ENCODE assay signal across 8 cellular contexts in the genomic region with DNA sequence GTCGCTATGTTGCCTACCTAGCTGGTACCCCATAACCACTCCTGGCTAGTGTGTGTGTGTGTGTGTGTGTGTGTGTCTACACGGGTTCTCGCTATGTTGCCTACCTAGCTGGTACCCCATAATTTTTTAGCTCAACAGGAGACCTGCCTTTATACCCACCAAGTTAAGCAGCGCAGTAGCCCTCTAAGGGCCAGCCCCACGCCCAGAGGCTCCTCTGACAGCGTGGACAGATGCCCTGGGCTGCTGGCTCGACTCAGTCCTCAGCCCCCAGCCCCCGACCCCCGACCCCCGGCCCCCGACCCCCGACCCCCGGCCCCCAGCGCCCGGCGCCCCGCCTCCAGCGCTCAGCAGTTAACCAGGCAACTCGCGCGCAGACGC. TPM values are rescaled to one million over a fixed set of nuclear protein-coding genes. Genes with fewer than 3 reads are reported as not detected.
DNase-seq lines count a peak whose midpoint lies in the region; ATAC-seq, FAIRE-seq and TF ChIP-seq lines count a peak whose summit lies in the region.

No MANE protein-coding gene starts in this region.

- DNase-seq in AG04450 (ENCODE audit: low read depth, low spot score), result no peak
- DNase-seq in SJCRH30, result no peak
- no peak for DNase-seq in fibroblast of villous mesenchyme (ENCODE audit: low read depth)
- DNase-seq in retinal pigment epithelial cell (ENCODE audit: low read depth), result no peak
- no peak for DNase-seq in D721Med (ENCODE audit: insufficient read length, low spot score)
- DNase-seq in adrenal gland, result no peak

- peaks cover 3% of the 10 kb centered on the region; the same call in 1 of the 2 replicates for H3K36me3 ChIP-seq in SJCRH30
- H3K36me3 ChIP-seq in adrenal gland (replicated peaks in 1 of 2), result peaks cover 0 to 5% of the 10 kb centered on the region in 2 donors

- no peak for FAIRE-seq in D721Med (lab: Jason Lieb, UNC)

- TF ChIP-seq POLR2A in adrenal gland (IDR thresholded peaks at IDR 0.05), result no peak

- H3K4me3 ChIP-seq in AG04450 (ENCODE audit: low read depth, low read length), result peak overlapping the region; percentile 66
- H3K4me3 ChIP-seq in SJCRH30, result peak overlapping the region; percentile 90
- H3K4me3 ChIP-seq in fibroblast of villous mesenchyme (ENCODE audit: low read depth, low read length), result peak overlapping the region; percentile 86
- peak overlapping the region; percentile 76 for H3K4me3 ChIP-seq in retinal pigment epithelial cell (ENCODE audit: low read length)
- H3K4me3 ChIP-seq in adrenal gland, result peak overlapping the region in 2 of 4 donors; percentile 82 to 98

- intact Hi-C loops in adrenal gland (cut with DNase I), result loop anchor here in 1 of 2 donors (5.0 kb wide), 1 partner anchor 227 kb away; no protein-coding TSS in a partner anchor

- H3K4me1 ChIP-seq in SJCRH30 (peaks cover 8% of the 10 kb centered on the region), adrenal gland (replicated peaks in 1 of 2) (peaks cover 0 to 31% of the 10 kb centered on the region in 2 donors)

- ATAC-seq in GM21723 (IDR thresholded peaks at IDR 0.05; ENCODE audit: unreplicated experiment) (peak; percentile 25), HG02571 (IDR thresholded peaks at IDR 0.05; ENCODE audit: unreplicated experiment) (no peak)

- 0 to 6% (median 1%) methylated on average over 1 to 22 of the region's 22 CpGs for WGBS in adrenal gland, 4 donors

- H3K27me3 ChIP-seq in AG04450 (ENCODE audit: control insufficient read depth, insufficient read depth, low read length), result no peaks in the 10 kb centered on the region
- H3K27me3 ChIP-seq in SJCRH30, result no peaks in the 10 kb centered on the region
- H3K27me3 ChIP-seq in adrenal gland, result no peaks in the 10 kb centered on the region

- CTCF ChIA-PET in AG04450 (lab: Charles Lee), result interaction anchor here (0.6 kb wide), 1 partner anchor 83 kb away, joined by 4 read pairs; no protein-coding TSS in a partner anchor

- no peaks in the 10 kb centered on the region; the same call in 1 of the 2 replicates for H3K9me3 ChIP-seq in AG04450 (ENCODE audit: control insufficient read depth, insufficient read depth, low read length)
- H3K9me3 ChIP-seq in SJCRH30 (replicated peaks), result no peaks in the 10 kb centered on the region
- H3K9me3 ChIP-seq in adrenal gland (replicated peaks in 1 of 3), result no peaks in the 10 kb centered on the region

- TF ChIP-seq CTCF in AG04450 (IDR thresholded peaks at IDR 0.05; ENCODE audit: low read depth, low read length) (no peak), fibroblast of villous mesenchyme (IDR thresholded peaks at IDR 0.05; ENCODE audit: insufficient read depth, low read depth, low read length) (no peak), retinal pigment epithelial cell (conservative IDR thresholded peaks at IDR 0.05; ENCODE audit: low read depth, low read length) (no peak), D721Med (IDR thresholded peaks at IDR 0.05; ENCODE audit: insufficient read depth, missing control alignments) (no peak), adrenal gland (IDR thresholded peaks at IDR 0.05) (no peak)

- POLR2A ChIA-PET in AG04450 (lab: Yijun Ruan, JAX), result interaction anchor here (0.6 to 2.6 kb wide), 6 partner anchors 41 to 222 kb away, joined by 3 to 15 read pairs (median 3); a partner anchor contains a TSS

- H3K27ac ChIP-seq in AG04450 (ENCODE audit: low read depth, low read length), result no peak overlapping the region
- H3K27ac ChIP-seq in SJCRH30, result no peak overlapping the region; the same call in 1 of the 2 replicates
- peak overlapping the region in 2 of 5 donors; percentile 89 to 95 for H3K27ac ChIP-seq in adrenal gland

RNA-seq across cellular contexts. Expression of a gene that starts 0.3 kb away (rescaled TPM):
- polyA plus RNA-seq in AG04450 (2011; rRNA removed) (39.6 and 41.4 TPM in 2 replicates), adrenal gland (10 to 100 TPM; 18.1 to 33.8 (median 24.9) TPM)
- 9.1 and 12.2 TPM in 2 replicates for polyA minus RNA-seq in AG04450 (2011; rRNA and poly(A)+ RNA removed)
- 22.6 and 22.7 TPM in 2 replicates for total RNA-seq in SJCRH30 (2014; rRNA removed; shearing (Covaris generic))
- total RNA-seq in fibroblast of villous mesenchyme (59.6 and 74.3 TPM in 2 replicates), adrenal gland (10 to 100 TPM; 25.1 to 52.9 (median 46.2) TPM)

RNA-seq across cellular contexts. Expression of a gene that starts 22.1 kb away (rescaled TPM):
- not detected in 2 replicates for polyA plus RNA-seq in AG04450 (2011; rRNA removed)
- polyA minus RNA-seq in AG04450 (2011; rRNA and poly(A)+ RNA removed), result not detected in 2 replicates
- not detected in 2 replicates for total RNA-seq in SJCRH30 (2014; rRNA removed; shearing (Covaris generic))
- total RNA-seq in fibroblast of villous mesenchyme, result not detected in 2 replicates
- not detected for total RNA-seq in adrenal gland
- polyA plus RNA-seq in adrenal gland, result under 1 TPM in 1 of 3 donors, not detected in 2; 0.07 TPM

RNA-seq across cellular contexts. Expression of a gene that starts 32.2 kb away (rescaled TPM):
- polyA plus RNA-seq in AG04450 (2011; rRNA removed) (not detected in 2 replicates), adrenal gland (not detected)
- polyA minus RNA-seq in AG04450 (2011; rRNA and poly(A)+ RNA removed), result not detected in 2 replicates
- total RNA-seq in SJCRH30 (2014; rRNA removed; shearing (Covaris generic)), result not detected in 2 replicates
- total RNA-seq in fibroblast of villous mesenchyme (not detected in 2 replicates), adrenal gland (not detected)

RNA-seq across cellular contexts. Expression of a gene that starts 53.6 kb away (rescaled TPM):
- polyA plus RNA-seq in AG04450 (2011; rRNA removed), result 45.2 and 53.9 TPM in 2 replicates
- 17.5 and 20.4 TPM in 2 replicates for polyA minus RNA-seq in AG04450 (2011; rRNA and poly(A)+ RNA removed)
- total RNA-seq in SJCRH30 (2014; rRNA removed; shearing (Covaris generic)), result 32.3 and 35.9 TPM in 2 replicates
- 25.4 and 43.2 TPM in 2 replicates for total RNA-seq in fibroblast of villous mesenchyme
- total RNA-seq in adrenal gland, result 10 to 100 TPM; 29.1 to 69.6 (median 47.2) TPM
- polyA plus RNA-seq in adrenal gland, result 10 to 100 TPM; 18.6 to 76.3 (median 22.7) TPM
